36 cellular contexts compared by ENCODE assay signal in the genomic region with DNA sequence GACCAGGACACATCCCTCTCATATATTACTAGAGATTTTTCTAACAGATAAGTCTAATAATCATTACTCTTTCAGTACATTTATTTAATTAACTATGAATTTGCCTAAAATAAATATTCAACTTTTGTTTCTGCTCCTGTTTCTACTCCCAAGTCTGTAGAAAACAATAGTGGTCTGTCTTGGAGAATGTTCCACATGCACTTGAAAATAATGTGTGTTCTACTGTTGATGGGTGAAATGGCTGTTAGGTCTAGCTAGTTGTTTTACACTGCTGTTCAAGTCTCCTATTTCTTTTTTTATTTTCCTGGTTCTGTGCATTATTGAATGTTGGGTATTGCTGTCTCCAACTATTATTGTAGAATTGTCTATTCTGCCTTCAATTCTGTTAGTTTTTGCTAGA.
"Had no signal": no experiment of that assay in that cellular context is flagged by ENCODE, and none has a peak within 500 bp of the region (broad histone marks: within the 10 kb centered on the region; RNA-seq: fewer than 3 reads in every experiment).

No MANE protein-coding gene starts in this region.

- H3K4me3 ChIP-seq: Peyer's patch, SJSA1 had no signal

- DNase-seq: activated B cell treated with CpG ODN at 0.5 μM for 24 hours; activated CD4-positive, alpha-beta memory T cell treated with anti-CD3 and anti-CD28 coated beads for 36 hours; activated CD4-positive, alpha-beta T cell treated with anti-CD3 and anti-CD28 coated beads for 4 hours; activated CD4-positive, alpha-beta T cell treated with anti-CD3 and anti-CD28 coated beads, Interleukin-2, amount 50 U/mL, for 1 hour; activated CD4-positive, CD25-positive, alpha-beta regulatory T cell treated with anti-CD3 and anti-CD28 coated beads, Interleukin-2, amount 50 U/mL, for 72 hours; activated CD8-positive, alpha-beta memory T cell treated with anti-CD3 and anti-CD28 coated beads, Interleukin-2, amount 10 ng/mL, durations not matched to agents 7 days and 5 days; activated CD8-positive, alpha-beta memory T cell treated with anti-CD3 and anti-CD28 coated beads, Interleukin-2, amount 50 U/mL, for 48 hours; activated effector memory CD4-positive, alpha-beta T cell treated with Interleukin-2 at 50 U/mL for 16 hours; activated naive CD4-positive, alpha-beta T cell treated with anti-CD3 and anti-CD28 coated beads, Interleukin-2, amount 10 ng/mL, durations not matched to agents 7 days and 5 days; activated naive CD8-positive, alpha-beta T cell treated with anti-CD3 and anti-CD28 coated beads, Interleukin-2, amount 50 U/mL, for 24 hours; activated T-cell treated with anti-CD3 and anti-CD28 coated beads, Interleukin-2, amount 50 U/mL, for 48 hours; caudate nucleus; cerebellar nuclear complex; Karpas-422; NCI-H1105; NCI-H1417 treated with DMSO at 0.1 percent for 48 hours; NCI-H187 treated with DMSO at 0.1 percent for 48 hours; NCI-H2081; NCI-H226; NCI-H446 treated with DMSO at 0.1 percent for 48 hours; NCI-H524; NCI-H69; NCI-H82; NK-92 treated with Interleukin-12 subunit alpha and Interleukin-12 subunit beta, amount 100 ng/mL, for 24 hours; PC-3; Peyer's patch; RPMI8226; SHP77 treated with DMSO at 0.1 percent for 48 hours; T-cell; T-helper 17 cell had no signal

- H3K4me1 Mint-ChIP-seq: activated CD8-positive, alpha-beta memory T cell treated with anti-CD3 and anti-CD28 coated beads, Interleukin-2, amount 10 ng/mL, durations not matched to agents 7 days and 5 days; activated naive CD4-positive, alpha-beta T cell treated with anti-CD3 and anti-CD28 coated beads, Interleukin-2, amount 10 ng/mL, durations not matched to agents 7 days and 5 days had no signal

- H3K27me3 Mint-ChIP-seq: activated B cell treated with CpG ODN at 0.5 μM for 24 hours; activated CD4-positive, alpha-beta memory T cell treated with anti-CD3 and anti-CD28 coated beads for 36 hours; activated CD8-positive, alpha-beta memory T cell treated with anti-CD3 and anti-CD28 coated beads, Interleukin-2, amount 10 ng/mL, durations not matched to agents 7 days and 5 days; activated naive CD4-positive, alpha-beta T cell treated with anti-CD3 and anti-CD28 coated beads, Interleukin-2, amount 10 ng/mL, durations not matched to agents 7 days and 5 days; activated naive CD8-positive, alpha-beta T cell; activated naive CD8-positive, alpha-beta T cell treated with anti-CD3 and anti-CD28 coated beads, Interleukin-2, amount 50 U/mL, for 24 hours; brain; T-cell; T-helper 17 cell had no signal

- H3K27ac Mint-ChIP-seq: activated B cell treated with CpG ODN at 0.5 μM for 24 hours; activated CD4-positive, alpha-beta memory T cell treated with anti-CD3 and anti-CD28 coated beads for 36 hours; activated CD8-positive, alpha-beta memory T cell treated with anti-CD3 and anti-CD28 coated beads, Interleukin-2, amount 10 ng/mL, durations not matched to agents 7 days and 5 days; activated naive CD4-positive, alpha-beta T cell treated with anti-CD3 and anti-CD28 coated beads, Interleukin-2, amount 10 ng/mL, durations not matched to agents 7 days and 5 days; activated naive CD8-positive, alpha-beta T cell; activated naive CD8-positive, alpha-beta T cell treated with anti-CD3 and anti-CD28 coated beads, Interleukin-2, amount 50 U/mL, for 24 hours; brain; T-cell; T-helper 17 cell had no signal

- H3K9me3 ChIP-seq: Peyer's patch, SJSA1 had no signal

- H3K27me3 ChIP-seq: Peyer's patch, SJSA1 had no signal

- ATAC-seq: activated CD8-positive, alpha-beta memory T cell treated with anti-CD3 and anti-CD28 coated beads, Interleukin-2, amount 10 ng/mL, durations not matched to agents 7 days and 5 days; activated naive CD8-positive, alpha-beta T cell treated with anti-CD3 and anti-CD28 coated beads, Interleukin-2, amount 50 U/mL, for 24 hours; PC-3; SK-N-SH treated with all-trans-retinoic acid at 6 μM for 48 hours; T-cell; T-helper 17 cell had no signal

- H3K4me1 ChIP-seq: Peyer's patch, SJSA1 had no signal

- FAIRE-seq: bronchial epithelial cell had no signal

- H3K36me3 ChIP-seq: SJSA1 had no signal

- H3K4me3 Mint-ChIP-seq: activated B cell treated with CpG ODN at 0.5 μM for 24 hours; activated CD4-positive, alpha-beta memory T cell treated with anti-CD3 and anti-CD28 coated beads for 36 hours; activated CD8-positive, alpha-beta memory T cell treated with anti-CD3 and anti-CD28 coated beads, Interleukin-2, amount 10 ng/mL, durations not matched to agents 7 days and 5 days; activated naive CD4-positive, alpha-beta T cell treated with anti-CD3 and anti-CD28 coated beads, Interleukin-2, amount 10 ng/mL, durations not matched to agents 7 days and 5 days; activated naive CD8-positive, alpha-beta T cell; activated naive CD8-positive, alpha-beta T cell treated with anti-CD3 and anti-CD28 coated beads, Interleukin-2, amount 50 U/mL, for 24 hours; brain; T-cell; T-helper 17 cell had no signal

- H3K27ac ChIP-seq: Peyer's patch, SJSA1, VCaP had no signal

- H3K9me3 Mint-ChIP-seq: activated B cell treated with CpG ODN at 0.5 μM for 24 hours; activated CD4-positive, alpha-beta memory T cell treated with anti-CD3 and anti-CD28 coated beads for 36 hours; activated naive CD4-positive, alpha-beta T cell treated with anti-CD3 and anti-CD28 coated beads, Interleukin-2, amount 10 ng/mL, durations not matched to agents 7 days and 5 days; activated naive CD8-positive, alpha-beta T cell treated with anti-CD3 and anti-CD28 coated beads, Interleukin-2, amount 50 U/mL, for 24 hours; T-cell had no signal
